ENCODE assay signal across 9 cellular contexts in genomic region chr1:160070243-160071163, GRCh38. TPM values are rescaled to one million over a fixed set of nuclear protein-coding genes. Genes with fewer than 3 reads are reported as not detected.
A peak's percentile ranks its signal among the peaks of the same experiment; 100 is the strongest.
DNase-seq lines count a peak whose midpoint lies in the region; ATAC-seq and TF ChIP-seq lines count a peak whose summit lies in the region.
"Had no signal": no experiment of that assay in that cellular context is flagged by ENCODE, and none has a peak within 500 bp of the region (broad histone marks: within the 10 kb centered on the region; RNA-seq: fewer than 3 reads in every experiment).

No MANE protein-coding gene starts in this region.

- H3K36me3 Mint-ChIP-seq in IgD-negative memory B cell, result peaks cover 1% of the 10 kb centered on the region
- peaks cover 2% of the 10 kb centered on the region for H3K36me3 Mint-ChIP-seq in T-helper 2 cell treated with Interferon-gamma antibody and Interleukin-4, amounts not matched to agents 5 μg/mL and 100 μg/mL, for 36 hours (ENCODE audit: low read depth)

- H3K9me3 Mint-ChIP-seq in IgD-negative memory B cell, result peaks cover 0 to 4% (median 0%) of the 10 kb centered on the region in 3 donors
- H3K9me3 Mint-ChIP-seq in T-helper 2 cell treated with Interferon-gamma antibody and Interleukin-4, amounts not matched to agents 5 μg/mL and 100 μg/mL, for 36 hours, result no peaks in the 10 kb centered on the region

- peak overlapping the region; percentile 82 to 97 (median 88) for H3K4me3 Mint-ChIP-seq in IgD-negative memory B cell
- peak overlapping the region; percentile 83 for H3K4me3 Mint-ChIP-seq in T-helper 2 cell treated with Interferon-gamma antibody and Interleukin-4, amounts not matched to agents 5 μg/mL and 100 μg/mL, for 36 hours

- H3K27ac Mint-ChIP-seq in IgD-negative memory B cell, result peak overlapping the region in 1 of 3 donors; percentile 58
- H3K27ac Mint-ChIP-seq in T-helper 2 cell treated with Interferon-gamma antibody and Interleukin-4, amounts not matched to agents 5 μg/mL and 100 μg/mL, for 36 hours, result no peak overlapping the region

- H3K27me3 Mint-ChIP-seq in IgD-negative memory B cell, result peaks cover 17% of the 10 kb centered on the region
- H3K27me3 Mint-ChIP-seq in T-helper 2 cell treated with Interferon-gamma antibody and Interleukin-4, amounts not matched to agents 5 μg/mL and 100 μg/mL, for 36 hours (ENCODE audit: low read depth), result peaks cover 42% of the 10 kb centered on the region

- no peaks in the 10 kb centered on the region for H4K20me1 ChIP-seq in hepatocyte (ENCODE audit: insufficient read depth, poor library complexity, severe bottlenecking)

- peaks cover 11 to 14% (median 12%) of the 10 kb centered on the region in 3 donors for H3K4me1 Mint-ChIP-seq in IgD-negative memory B cell
- peaks cover 15% of the 10 kb centered on the region for H3K4me1 Mint-ChIP-seq in T-helper 2 cell treated with Interferon-gamma antibody and Interleukin-4, amounts not matched to agents 5 μg/mL and 100 μg/mL, for 36 hours (ENCODE audit: low read depth)

- H3K9me3 ChIP-seq in ascending aorta (no peaks in the 10 kb centered on the region), hepatocyte (ENCODE audit: low read depth) (no peaks in the 10 kb centered on the region)

- peak overlapping the region; percentile 88 for H3K4me2 ChIP-seq in hepatocyte

- WGBS in hepatocyte (ENCODE audit: low lambda C conversion rate, missing lambda C conversion rate), result 2% methylated on average over 40 of the region's 46 CpGs

- intact Hi-C loops in ascending aorta (cut with DNase I), result no loop called here

- H3K4me3 ChIP-seq in ascending aorta (peak overlapping the region; percentile 51 to 67), hepatocyte (peak overlapping the region; percentile 29)

- peak overlapping the region; percentile 85 for H2AFZ ChIP-seq in hepatocyte

- H3K27me3 ChIP-seq in ascending aorta (no peaks in the 10 kb centered on the region), hepatocyte (peaks cover 25% of the 10 kb centered on the region)

- no peak for TF ChIP-seq CTCF in ascending aorta (IDR thresholded peaks at IDR 0.05)
- TF ChIP-seq CTCF in hepatocyte (IDR thresholded peaks at IDR 0.05; ENCODE audit: poor library complexity), result no peak

- H3K36me3 ChIP-seq in ascending aorta (no peaks in the 10 kb centered on the region), hepatocyte (replicated peaks; ENCODE audit: insufficient read depth, low read depth) (no peaks in the 10 kb centered on the region)

- ATAC-seq in GM21367 (IDR thresholded peaks at IDR 0.05; ENCODE audit: unreplicated experiment), result no peak

- DNase-seq in Daoy (ENCODE audit: low read depth) (peak; percentile 90), ascending aorta (ENCODE audit: low spot score in 2 of 2) (peak; percentile 41 to 88), hepatocyte (ENCODE audit: low spot score) (peak; percentile 75), putamen (ENCODE audit: low spot score) (peak; percentile 95), ureter (ENCODE audit: low spot score) (peak; percentile 66)
- peak; percentile 40 for DNase-seq in T-helper 2 cell treated with Interferon-gamma antibody and Interleukin-4, amounts not matched to agents 5 μg/mL and 100 μg/mL, for 36 hours (ENCODE audit: low spot score)

- H3K79me2 ChIP-seq in hepatocyte, result no peaks in the 10 kb centered on the region

- H3K27ac ChIP-seq in ascending aorta, result no peak overlapping the region
- H3K27ac ChIP-seq in hepatocyte, result no peak overlapping the region

- H3K4me1 ChIP-seq in ascending aorta, result peaks cover 0 to 7% of the 10 kb centered on the region in 2 donors
- H3K4me1 ChIP-seq in hepatocyte (ENCODE audit: insufficient read depth), result no peaks in the 10 kb centered on the region

- H3K9me2 ChIP-seq in hepatocyte (replicated peaks; ENCODE audit: insufficient read depth), result no peaks in the 10 kb centered on the region

RNA-seq across cellular contexts. Expression of gene KCNJ10, which starts 0.5 kb away (rescaled TPM):
- total RNA-seq in Daoy (2014; rRNA removed; shearing (Covaris generic)), result under 0.01 TPM in 1 of 2 replicates, not detected in the other
- polyA plus RNA-seq in IgD-negative memory B cell (not detected), hepatocyte (not detected in 2 replicates)
- total RNA-seq in ascending aorta (not detected), hepatocyte (not detected in 2 replicates), ureter (not detected)
- total RNA-seq: dermis microvascular lymphatic vessel endothelial cell had no signal

RNA-seq across cellular contexts. Expression of gene KCNJ9, which starts 10.8 kb away (rescaled TPM):
- not detected in 2 replicates for total RNA-seq in Daoy (2014; rRNA removed; shearing (Covaris generic))
- polyA plus RNA-seq in IgD-negative memory B cell, result not detected
- 1.2 TPM for total RNA-seq in ascending aorta
- not detected in 2 replicates for total RNA-seq in hepatocyte
- not detected in 2 replicates for polyA plus RNA-seq in hepatocyte
- not detected for total RNA-seq in ureter
- total RNA-seq: dermis microvascular lymphatic vessel endothelial cell had no signal

RNA-seq across cellular contexts. Expression of gene IGSF8, which starts 27.9 kb away (rescaled TPM):
- total RNA-seq in Daoy (2014; rRNA removed; shearing (Covaris generic)), result 26.0 and 27.6 TPM in 2 replicates
- polyA plus RNA-seq in IgD-negative memory B cell (35.4 TPM), hepatocyte (39.3 and 54.1 TPM in 2 replicates)
- total RNA-seq in ascending aorta (37.9 TPM), hepatocyte (26.0 and 36.8 TPM in 2 replicates), ureter (22.4 TPM)

RNA-seq across cellular contexts. Expression of gene PIGM, which starts 38.7 kb away (rescaled TPM):
- 5.2 and 5.3 TPM in 2 replicates for total RNA-seq in Daoy (2014; rRNA removed; shearing (Covaris generic))
- polyA plus RNA-seq in IgD-negative memory B cell (1.9 TPM), hepatocyte (5.9 and 6.3 TPM in 2 replicates)
- total RNA-seq in ascending aorta (6.1 TPM), hepatocyte (9.0 and 10.5 TPM in 2 replicates), ureter (11.1 TPM)

RNA-seq across cellular contexts. Expression of gene ATP1A2, which starts 45.1 kb away (rescaled TPM):
- not detected in 2 replicates for total RNA-seq in Daoy (2014; rRNA removed; shearing (Covaris generic))
- polyA plus RNA-seq in IgD-negative memory B cell (not detected), hepatocyte (0.80 and 1.5 TPM in 2 replicates)
- total RNA-seq in ascending aorta (316 TPM), hepatocyte (2.9 and 4.7 TPM in 2 replicates), ureter (41.2 TPM)
- total RNA-seq: dermis microvascular lymphatic vessel endothelial cell had no signal

Comparison
In these comparisons a context has a peak if more than half of its experiments do, and no peak if none do; other contexts are left out.
1. DNase-seq: peak in every context shown above with its lines; median percentile 95 in putamen; 90 in Daoy; 75 in hepatocyte; 66 in ureter; 64 in ascending aorta; 40 in T-helper 2 cell treated with Interferon-gamma antibody and Interleukin-4, amounts not matched to agents 5 μg/mL and 100 μg/mL, for 36 hours.